10 cellular contexts compared by ENCODE assay signal in the genomic region with DNA sequence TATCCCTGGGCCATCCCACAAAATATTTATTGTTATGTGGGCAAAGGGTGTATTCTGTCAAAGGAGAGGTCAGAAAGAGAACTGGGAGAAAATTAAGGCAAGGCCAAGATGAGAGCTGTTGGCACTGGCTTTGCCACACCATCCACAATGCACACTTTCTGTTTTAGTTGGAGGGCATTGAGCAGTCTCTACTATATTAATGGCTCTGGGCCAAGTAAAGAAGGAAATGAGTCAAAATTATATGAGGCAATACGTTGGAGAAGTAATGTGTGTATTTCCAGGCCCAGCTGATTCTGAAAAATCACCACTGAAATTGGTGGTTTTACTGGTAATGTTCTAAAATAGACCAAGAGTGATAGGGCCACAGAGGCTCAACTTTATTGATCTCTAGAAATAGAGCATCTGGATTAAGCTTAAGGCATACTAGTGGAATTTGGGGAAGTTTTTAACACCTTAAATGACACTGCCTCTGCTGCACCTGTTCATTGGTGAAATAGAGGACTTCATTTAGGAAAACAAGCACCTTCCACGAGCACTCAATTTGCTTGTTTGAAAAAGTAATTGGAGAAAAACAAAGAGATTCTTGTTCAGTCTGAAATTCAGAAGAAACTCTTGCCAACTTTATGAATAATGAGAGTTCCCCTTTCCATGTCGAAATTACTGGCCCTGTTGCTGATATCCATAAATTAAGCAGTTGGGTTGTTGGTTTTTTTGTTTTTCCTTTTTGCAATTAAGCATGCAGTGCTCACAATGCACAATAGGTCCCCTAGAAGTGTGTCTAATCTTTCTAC.
DNase-seq lines count a peak whose midpoint lies in the region; ATAC-seq and TF ChIP-seq lines count a peak whose summit lies in the region.
"Had no signal": no experiment of that assay in that cellular context is flagged by ENCODE, and none has a peak within 500 bp of the region (broad histone marks: within the 10 kb centered on the region; RNA-seq: fewer than 3 reads in every experiment).

No MANE protein-coding gene starts in this region.

- no peaks in the 10 kb centered on the region for H4K20me1 ChIP-seq in MM.1S (ENCODE audit: insufficient read depth, low read length)

- DNase-seq in RWPE2 (ENCODE audit: low spot score) (no peak), left lung (no peak), GM19240 (ENCODE audit: insufficient read length, low spot score) (no peak), testis (no peak), MM.1S (no peak)
- DNase-seq: activated T-cell treated with anti-CD3 and anti-CD28 coated beads, Interleukin-2, amount 50 U/mL, for 72 hours had no signal

- no peak for TF ChIP-seq CTCF in RWPE2 (IDR thresholded peaks at IDR 0.05; ENCODE audit: poor library complexity, severe bottlenecking)
- TF ChIP-seq CTCF in left lung (IDR thresholded peaks at IDR 0.05) = no peak
- no peak for TF ChIP-seq CTCF in testis (IDR thresholded peaks at IDR 0.05)
- TF ChIP-seq CTCF in MM.1S (IDR thresholded peaks at IDR 0.05; ENCODE audit: low read length) = no peak

- H3K27ac ChIP-seq in RWPE2 (ENCODE audit: poor library complexity, severe bottlenecking) (peak overlapping the region; percentile 74), left lung (peak overlapping the region in 1 of 2 donors; percentile 55), testis (no peak overlapping the region), MM.1S (ENCODE audit: low read length) (no peak overlapping the region)

- no peaks in the 10 kb centered on the region for H3K9me2 ChIP-seq in MM.1S (replicated peaks; ENCODE audit: insufficient read depth, low read length)

- no peaks in the 10 kb centered on the region for H3K79me2 ChIP-seq in MM.1S (ENCODE audit: low read length)

- no peak overlapping the region for H2AFZ ChIP-seq in MM.1S (ENCODE audit: low read length)

- H3K27me3 ChIP-seq in RWPE2 (ENCODE audit: insufficient read depth, poor library complexity, severe bottlenecking) (no peaks in the 10 kb centered on the region), left lung (no peaks in the 10 kb centered on the region), testis (no peaks in the 10 kb centered on the region), MM.1S (replicated peaks; ENCODE audit: insufficient read depth, low read length) (no peaks in the 10 kb centered on the region)

- H3K4me1 ChIP-seq in RWPE2 (ENCODE audit: insufficient read depth, poor library complexity, severe bottlenecking) (peaks cover 33% of the 10 kb centered on the region), left lung (peaks cover 18 to 39% of the 10 kb centered on the region in 2 donors), testis (no peaks in the 10 kb centered on the region), MM.1S (ENCODE audit: low read length) (no peaks in the 10 kb centered on the region)

- intact Hi-C loops in left lung (cut with DNase I) (no loop called here), testis (cut with DNase I; ENCODE audit: low total_unique reads) (no loop called here)

- H3K9me3 ChIP-seq in RWPE2 (ENCODE audit: severe bottlenecking) (no peaks in the 10 kb centered on the region), left lung (no peaks in the 10 kb centered on the region), testis (no peaks in the 10 kb centered on the region), MM.1S (replicated peaks; ENCODE audit: insufficient read depth, low read length) (no peaks in the 10 kb centered on the region)

- TF ChIP-seq POLR2A in GM18505 (IDR thresholded peaks at IDR 0.05; ENCODE audit: borderline replicate concordance, extremely low read depth, insufficient read depth, insufficient read length) = no peak
- TF ChIP-seq POLR2A in testis (IDR thresholded peaks at IDR 0.05) = no peak

- no peaks in the 10 kb centered on the region for H3F3A ChIP-seq in MM.1S (ENCODE audit: insufficient read depth, low read length)

- ATAC-seq in GM18505 (IDR thresholded peaks at IDR 0.05; ENCODE audit: unreplicated experiment) (peak; percentile 75), HG03196 (IDR thresholded peaks at IDR 0.05; ENCODE audit: unreplicated experiment) (peak; percentile 67), RWPE2 (ENCODE audit: low read depth) (peak; percentile 70), left lung (peak; percentile 81), GM19351 (IDR thresholded peaks at IDR 0.05; ENCODE audit: unreplicated experiment) (no peak)
- ATAC-seq: HCT116 had no signal

- no peak overlapping the region for H3K4me3 ChIP-seq in RWPE2 (ENCODE audit: severe bottlenecking)
- no peak overlapping the region for H3K4me3 ChIP-seq in left lung
- no peak overlapping the region for H3K4me3 ChIP-seq in testis
- no peak overlapping the region for H3K4me3 ChIP-seq in MM.1S (ENCODE audit: low read length)

- H3K9ac ChIP-seq in MM.1S (ENCODE audit: low read length) = no peak overlapping the region

- 58 to 64% methylated on average over 3 of the region's 3 CpGs for WGBS in testis, 2 donors

- H3K36me3 ChIP-seq in RWPE2 (ENCODE audit: low read depth) = no peaks in the 10 kb centered on the region
- no peaks in the 10 kb centered on the region for H3K36me3 ChIP-seq in left lung
- no peaks in the 10 kb centered on the region for H3K36me3 ChIP-seq in testis (ENCODE audit: low read depth, missing control alignments)
- no peaks in the 10 kb centered on the region for H3K36me3 ChIP-seq in MM.1S (replicated peaks; ENCODE audit: insufficient read depth, low read length)

- H3K4me2 ChIP-seq in MM.1S (ENCODE audit: low read depth, low read length) = no peak overlapping the region
